In the genomic region with DNA sequence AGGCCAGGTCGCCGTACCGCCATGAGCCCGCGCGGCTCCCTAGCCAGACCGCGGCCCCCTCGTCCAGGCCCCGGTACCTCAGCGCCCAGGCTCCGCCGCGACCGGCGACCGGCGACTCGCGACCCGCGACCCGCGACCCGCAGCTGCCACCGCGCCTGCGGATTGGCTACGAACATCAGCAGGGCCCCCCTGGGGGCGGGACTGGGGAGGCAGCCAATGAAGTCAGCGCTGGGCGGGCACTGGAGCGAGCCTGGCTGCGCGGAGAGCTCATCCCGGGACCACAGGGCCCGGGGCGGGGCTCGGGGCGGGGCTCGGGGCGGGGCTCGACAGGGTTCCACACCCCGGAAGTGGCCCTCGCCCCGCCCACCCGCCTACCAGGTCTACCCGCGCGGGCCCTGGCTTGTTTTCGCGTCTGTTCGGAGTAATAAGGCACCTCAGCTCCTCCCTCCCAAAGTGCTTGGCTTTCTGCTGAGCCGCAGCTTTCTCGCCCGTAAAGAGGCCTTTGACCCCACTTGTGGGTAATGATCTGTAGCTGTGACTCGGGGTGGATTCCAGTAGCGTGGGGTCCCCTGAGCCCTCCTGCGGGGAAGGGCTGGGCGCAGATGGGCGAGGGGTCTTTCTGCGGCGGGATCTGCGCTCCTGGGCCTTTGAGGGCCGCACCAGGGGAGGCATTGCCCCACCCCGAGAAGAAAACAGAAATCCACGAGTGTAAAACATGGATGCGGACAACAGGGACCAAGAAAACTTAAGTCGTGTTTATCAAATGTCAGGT, we compare ENCODE assay signal across 2 cellular contexts.
TF ChIP-seq lines count a peak whose summit lies in the region.

TSS of gene LYSMD4 (minus strand) at position 170 of the 772 bp plus-strand sequence. CDS start 1,438 bp downstream, outside the sequence.

TF ChIP-seq in A549, 52 proteins besides CTCF, POLR2A, EP300 and RAD21 (continued from another document):
- TF ChIP-seq, protein P1, sequence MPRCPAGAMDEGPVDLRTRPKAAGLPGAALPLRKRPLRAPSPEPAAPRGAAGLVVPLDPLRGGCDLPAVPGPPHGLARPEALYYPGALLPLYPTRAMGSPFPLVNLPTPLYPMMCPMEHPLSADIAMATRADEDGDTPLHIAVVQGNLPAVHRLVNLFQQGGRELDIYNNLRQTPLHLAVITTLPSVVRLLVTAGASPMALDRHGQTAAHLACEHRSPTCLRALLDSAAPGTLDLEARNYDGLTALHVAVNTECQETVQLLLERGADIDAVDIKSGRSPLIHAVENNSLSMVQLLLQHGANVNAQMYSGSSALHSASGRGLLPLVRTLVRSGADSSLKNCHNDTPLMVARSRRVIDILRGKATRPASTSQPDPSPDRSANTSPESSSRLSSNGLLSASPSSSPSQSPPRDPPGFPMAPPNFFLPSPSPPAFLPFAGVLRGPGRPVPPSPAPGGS (IDR thresholded peaks at IDR 0.05): 0 out of 3 replicates have a peak, but pooled peaks have one; percentile 35
- no peak for TF ChIP-seq CHD2 (IDR thresholded peaks at IDR 0.05; ENCODE audit: low read length, partially characterized antibody)

TF ChIP-seq in GM12878, 131 proteins besides CTCF, POLR2A, EP300 and RAD21 (continued from another document and continues in another):
- TF ChIP-seq, protein P1 (IDR thresholded peaks at IDR 0.05; ENCODE audit: borderline replicate concordance, insufficient read depth, low read depth, low read length, poor library complexity, severe bottlenecking): no peak
- no peak for TF ChIP-seq IKZF1 (conservative IDR thresholded peaks at IDR 0.05)
- TF ChIP-seq, protein P2, sequence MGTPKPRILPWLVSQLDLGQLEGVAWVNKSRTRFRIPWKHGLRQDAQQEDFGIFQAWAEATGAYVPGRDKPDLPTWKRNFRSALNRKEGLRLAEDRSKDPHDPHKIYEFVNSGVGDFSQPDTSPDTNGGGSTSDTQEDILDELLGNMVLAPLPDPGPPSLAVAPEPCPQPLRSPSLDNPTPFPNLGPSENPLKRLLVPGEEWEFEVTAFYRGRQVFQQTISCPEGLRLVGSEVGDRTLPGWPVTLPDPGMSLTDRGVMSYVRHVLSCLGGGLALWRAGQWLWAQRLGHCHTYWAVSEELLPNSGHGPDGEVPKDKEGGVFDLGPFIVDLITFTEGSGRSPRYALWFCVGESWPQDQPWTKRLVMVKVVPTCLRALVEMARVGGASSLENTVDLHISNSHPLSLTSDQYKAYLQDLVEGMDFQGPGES (IDR thresholded peaks at IDR 0.05): no peak
- no peak for TF ChIP-seq CHD1 (IDR thresholded peaks at IDR 0.05; ENCODE audit: low read depth, low read length)
- TF ChIP-seq PRDM15 (CRISPR knock-in tag; IDR thresholded peaks at IDR 0.05): no peak
- TF ChIP-seq SIN3A (IDR thresholded peaks at IDR 0.05; ENCODE audit: low read depth, low read length): no peak
- TF ChIP-seq, protein P3, sequence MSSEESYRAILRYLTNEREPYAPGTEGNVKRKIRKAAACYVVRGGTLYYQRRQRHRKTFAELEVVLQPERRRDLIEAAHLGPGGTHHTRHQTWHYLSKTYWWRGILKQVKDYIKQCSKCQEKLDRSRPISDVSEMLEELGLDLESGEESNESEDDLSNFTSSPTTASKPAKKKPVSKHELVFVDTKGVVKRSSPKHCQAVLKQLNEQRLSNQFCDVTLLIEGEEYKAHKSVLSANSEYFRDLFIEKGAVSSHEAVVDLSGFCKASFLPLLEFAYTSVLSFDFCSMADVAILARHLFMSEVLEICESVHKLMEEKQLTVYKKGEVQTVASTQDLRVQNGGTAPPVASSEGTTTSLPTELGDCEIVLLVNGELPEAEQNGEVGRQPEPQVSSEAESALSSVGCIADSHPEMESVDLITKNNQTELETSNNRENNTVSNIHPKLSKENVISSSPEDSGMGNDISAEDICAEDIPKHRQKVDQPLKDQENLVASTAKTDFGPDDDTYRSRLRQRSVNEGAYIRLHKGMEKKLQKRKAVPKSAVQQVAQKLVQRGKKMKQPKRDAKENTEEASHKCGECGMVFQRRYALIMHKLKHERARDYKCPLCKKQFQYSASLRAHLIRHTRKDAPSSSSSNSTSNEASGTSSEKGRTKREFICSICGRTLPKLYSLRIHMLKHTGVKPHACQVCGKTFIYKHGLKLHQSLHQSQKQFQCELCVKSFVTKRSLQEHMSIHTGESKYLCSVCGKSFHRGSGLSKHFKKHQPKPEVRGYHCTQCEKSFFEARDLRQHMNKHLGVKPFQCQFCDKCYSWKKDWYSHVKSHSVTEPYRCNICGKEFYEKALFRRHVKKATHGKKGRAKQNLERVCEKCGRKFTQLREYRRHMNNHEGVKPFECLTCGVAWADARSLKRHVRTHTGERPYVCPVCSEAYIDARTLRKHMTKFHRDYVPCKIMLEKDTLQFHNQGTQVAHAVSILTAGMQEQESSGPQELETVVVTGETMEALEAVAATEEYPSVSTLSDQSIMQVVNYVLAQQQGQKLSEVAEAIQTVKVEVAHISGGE (CRISPR knock-in tag; IDR thresholded peaks at IDR 0.05): no peak
- TF ChIP-seq EGR1 (IDR thresholded peaks at IDR 0.05; ENCODE audit: borderline replicate concordance in 1 of 2, low read depth in 2 of 2, low read length in 2 of 2): 0 out of 3 replicates have a peak, but pooled peaks of 1 of the 2 experiments have one; percentile 23
- TF ChIP-seq NBN (IDR thresholded peaks at IDR 0.05): no peak
- no peak for TF ChIP-seq ASH2L (IDR thresholded peaks at IDR 0.05; ENCODE audit: borderline replicate concordance, low read depth)
- TF ChIP-seq, protein P4, sequence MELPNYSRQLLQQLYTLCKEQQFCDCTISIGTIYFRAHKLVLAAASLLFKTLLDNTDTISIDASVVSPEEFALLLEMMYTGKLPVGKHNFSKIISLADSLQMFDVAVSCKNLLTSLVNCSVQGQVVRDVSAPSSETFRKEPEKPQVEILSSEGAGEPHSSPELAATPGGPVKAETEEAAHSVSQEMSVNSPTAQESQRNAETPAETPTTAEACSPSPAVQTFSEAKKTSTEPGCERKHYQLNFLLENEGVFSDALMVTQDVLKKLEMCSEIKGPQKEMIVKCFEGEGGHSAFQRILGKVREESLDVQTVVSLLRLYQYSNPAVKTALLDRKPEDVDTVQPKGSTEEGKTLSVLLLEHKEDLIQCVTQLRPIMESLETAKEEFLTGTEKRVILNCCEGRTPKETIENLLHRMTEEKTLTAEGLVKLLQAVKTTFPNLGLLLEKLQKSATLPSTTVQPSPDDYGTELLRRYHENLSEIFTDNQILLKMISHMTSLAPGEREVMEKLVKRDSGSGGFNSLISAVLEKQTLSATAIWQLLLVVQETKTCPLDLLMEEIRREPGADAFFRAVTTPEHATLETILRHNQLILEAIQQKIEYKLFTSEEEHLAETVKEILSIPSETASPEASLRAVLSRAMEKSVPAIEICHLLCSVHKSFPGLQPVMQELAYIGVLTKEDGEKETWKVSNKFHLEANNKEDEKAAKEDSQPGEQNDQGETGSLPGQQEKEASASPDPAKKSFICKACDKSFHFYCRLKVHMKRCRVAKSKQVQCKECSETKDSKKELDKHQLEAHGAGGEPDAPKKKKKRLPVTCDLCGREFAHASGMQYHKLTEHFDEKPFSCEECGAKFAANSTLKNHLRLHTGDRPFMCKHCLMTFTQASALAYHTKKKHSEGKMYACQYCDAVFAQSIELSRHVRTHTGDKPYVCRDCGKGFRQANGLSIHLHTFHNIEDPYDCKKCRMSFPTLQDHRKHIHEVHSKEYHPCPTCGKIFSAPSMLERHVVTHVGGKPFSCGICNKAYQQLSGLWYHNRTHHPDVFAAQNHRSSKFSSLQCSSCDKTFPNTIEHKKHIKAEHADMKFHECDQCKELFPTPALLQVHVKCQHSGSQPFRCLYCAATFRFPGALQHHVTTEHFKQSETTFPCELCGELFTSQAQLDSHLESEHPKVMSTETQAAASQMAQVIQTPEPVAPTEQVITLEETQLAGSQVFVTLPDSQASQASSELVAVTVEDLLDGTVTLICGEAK (IDR thresholded peaks at IDR 0.05; ENCODE audit: borderline replicate concordance): no peak; the same call in 1 of the 2 replicates
- no peak for TF ChIP-seq PML (IDR thresholded peaks at IDR 0.05; ENCODE audit: low read length)
- TF ChIP-seq YY1 (IDR thresholded peaks at IDR 0.05; ENCODE audit: low read depth, low read length): no peak
- TF ChIP-seq TARDBP (IDR thresholded peaks at IDR 0.05; ENCODE audit: borderline replicate concordance): no peak
- no peak for TF ChIP-seq ESRRA (IDR thresholded peaks at IDR 0.05; ENCODE audit: low read length)
- no peak for TF ChIP-seq IRF4 (IDR thresholded peaks at IDR 0.05; ENCODE audit: low read depth, low read length)
- TF ChIP-seq PKNOX1 (IDR thresholded peaks at IDR 0.05): no peak
- TF ChIP-seq BACH1 (IDR thresholded peaks at IDR 0.05; ENCODE audit: borderline replicate concordance): peak; percentile 98
- no peak for TF ChIP-seq EZH2 (IDR thresholded peaks at IDR 0.05; ENCODE audit: borderline replicate concordance, control insufficient read depth, low read depth, low read length)
- TF ChIP-seq REST (IDR thresholded peaks at IDR 0.05; ENCODE audit: low read depth, low read length): no peak
- no peak for TF ChIP-seq ZNF384 (IDR thresholded peaks at IDR 0.05; ENCODE audit: borderline replicate concordance, low read depth, low read length)
- TF ChIP-seq CEBPB (IDR thresholded peaks at IDR 0.05; ENCODE audit: borderline replicate concordance in 1 of 2, low read depth in 2 of 2, low read length in 2 of 2): no peak
